In genomic region chr7:1065263-1066260, GRCh38 we compare ENCODE assay signal across 7 cellular contexts. TPM values are rescaled to one million over a fixed set of nuclear protein-coding genes. Genes with fewer than 3 reads are reported as not detected.
DNase-seq lines count a peak whose midpoint lies in the region; ATAC-seq, FAIRE-seq and TF ChIP-seq lines count a peak whose summit lies in the region.

No MANE protein-coding gene starts in this region.

- no peak overlapping the region for H4K5ac ChIP-seq in H1 (ENCODE audit: insufficient read length, low read depth, low read length)

- peaks cover 3 to 4% of the 10 kb centered on the region in 2 experiments; a peak in 3 of 4 replicates for H3K9me3 ChIP-seq in H1 (ENCODE audit: insufficient read depth in 2 of 2, low read depth in 1 of 2, low read length in 1 of 2)

- no peak overlapping the region for H2BK15ac ChIP-seq in H1 (ENCODE audit: low read length)

- DNase-seq in GM12892 (ENCODE audit: insufficient read length) (peak; percentile 99), NOMO-1 (lab: John Stamatoyannopoulos, UW; ENCODE audit: unreplicated experiment in 2 of 2) (peak; percentile 79 to 87), H1 (ENCODE audit: low read depth in 1 of 2, low spot score in 2 of 2) (peak; percentile 49 to 96), middle frontal gyrus (ENCODE audit: extremely low spot score, low spot score) (peak; percentile 65)
- peak; percentile 48 to 60 (median 59) for DNase-seq in activated CD8-positive, alpha-beta memory T cell treated with anti-CD3 and anti-CD28 coated beads for 48 hours (ENCODE audit: low read depth in 2 of 3, low spot score in 2 of 3)
- DNase-seq in stimulated activated CD8-positive, alpha-beta memory T cell treated with anti-CD3 and anti-CD28 coated beads, Interleukin-4, amount 100 ng/mL, for 1 hour (ENCODE audit: low read depth in 2 of 2, low spot score in 1 of 2), result peak; percentile 49 to 77

- peak in 2 of 3 experiments; percentile 78 to 96; a peak in 3 of 4 replicates for TF ChIP-seq CTCF in H1 (IDR thresholded peaks at IDR 0.05; ENCODE audit: control extremely low read depth in 1 of 3, insufficient read depth in 1 of 3, low read depth in 1 of 3, low read length in 3 of 3)

- CTCF ChIA-PET in H1 (lab: Charles Lee; ENCODE audit: partially characterized antibody), result interaction anchor here (0.6 to 6.4 kb wide), 42 partner anchors 9 to 156 kb away, joined by 3 to 143 read pairs (median 6); partner anchors contain the start of genes COX19, GPER1 and GPR146

- no peak overlapping the region for H3K4ac ChIP-seq in H1 (replicated peaks; ENCODE audit: insufficient read length, low read depth, low read length)

- no peak overlapping the region for H3K56ac ChIP-seq in H1 (replicated peaks; ENCODE audit: insufficient read length, low read depth, low read length)

- POLR2A ChIA-PET in H1 (lab: Charles Lee; ENCODE audit: partially characterized antibody), result interaction anchor here (0.5 to 1.5 kb wide), 8 partner anchors 11 to 431 kb away, joined by 3 to 6 read pairs (median 4); partner anchors contain the start of gene COX19

- H4K20me1 ChIP-seq in H1 (replicated peaks in 1 of 2; ENCODE audit: control insufficient read depth in 1 of 2, insufficient read depth in 2 of 2, low read length in 2 of 2), result peaks cover 14 to 16% of the 10 kb centered on the region in 2 experiments

- no peak overlapping the region for H2AFZ ChIP-seq in H1 (ENCODE audit: low read length)

- H3K14ac ChIP-seq in H1 (ENCODE audit: insufficient read length), result no peak overlapping the region

- ATAC-seq in HG03095 (IDR thresholded peaks at IDR 0.05; ENCODE audit: unreplicated experiment), result peak; percentile 52

- no peak overlapping the region for H3K23ac ChIP-seq in H1 (ENCODE audit: insufficient read length)

- H4K91ac ChIP-seq in H1 (replicated peaks; ENCODE audit: insufficient read length, low read length), result no peak overlapping the region

- H2BK5ac ChIP-seq in H1 (ENCODE audit: low read depth, low read length), result 0 out of 2 replicates have a peak overlapping the region, but pooled peaks have one; percentile 39

- no peak overlapping the region for H2BK120ac ChIP-seq in H1 (replicated peaks; ENCODE audit: low read depth, low read length)

- no peak overlapping the region for H2BK20ac ChIP-seq in H1 (ENCODE audit: low read length)

- no peak for TF ChIP-seq EP300 in H1 (IDR thresholded peaks at IDR 0.05; ENCODE audit: borderline replicate concordance in 1 of 2, low read depth in 2 of 2, low read length in 2 of 2)

- no peaks in the 10 kb centered on the region for H3K36me3 ChIP-seq in H1 (ENCODE audit: control insufficient read depth in 2 of 4, insufficient read depth in 4 of 4, low read length in 3 of 4)

- FAIRE-seq in GM12892 (lab: Jason Lieb, UNC) (peak; percentile 56), H1 (lab: Jason Lieb, UNC) (no peak)

- H3K27ac ChIP-seq in H1 (ENCODE audit: low read depth, low read length), result no peak overlapping the region

- H3K4me3 ChIP-seq in H1 (ENCODE audit: extremely low read depth in 1 of 4, insufficient read depth in 2 of 4, low read depth in 3 of 4, low read length in 4 of 4), result peak overlapping the region in 1 of 4 experiments; percentile 24; a peak in 1 of 8 replicates

- peak overlapping the region in 1 of 2 experiments; percentile 40; a peak in 3 of 4 replicates for H3K4me2 ChIP-seq in H1 (ENCODE audit: insufficient read depth in 1 of 2, low read depth in 2 of 2, low read length in 2 of 2)

- TF ChIP-seq POLR2A in GM12892 (IDR thresholded peaks at IDR 0.05; ENCODE audit: low read depth, low read length), result no peak
- no peak for TF ChIP-seq POLR2A in H1 (IDR thresholded peaks at IDR 0.05; ENCODE audit: control extremely low read depth in 1 of 2, low read depth in 2 of 2, low read length in 2 of 2)

- WGBS in H1 (ENCODE audit: extremely low coverage in 1 of 2, insufficient coverage in 1 of 2, insufficient read length in 1 of 2, insufficient replicate concordance in 2 of 2, low coverage in 1 of 2, low lambda C conversion rate in 2 of 2, missing lambda C conversion rate in 1 of 2), 2 experiments, result 48% methylated on average over 59 of the region's 61 CpGs; no CpG with 5 or more reads in 1 of the 2 experiments

- no peaks in the 10 kb centered on the region; a peak in 1 of 4 replicates for H3K79me2 ChIP-seq in H1 (ENCODE audit: control insufficient read depth in 1 of 2, insufficient read depth in 2 of 2, low read length in 2 of 2)

- peaks cover 3% of the 10 kb centered on the region for H3K23me2 ChIP-seq in H1 (ENCODE audit: low read depth, low read length)

- H2AK5ac ChIP-seq in H1 (ENCODE audit: low read depth, low read length), result no peak overlapping the region

- H4K8ac ChIP-seq in H1 (ENCODE audit: extremely low read depth, insufficient read depth, low read length), result peak overlapping the region; percentile 81

- H3K9ac ChIP-seq in H1 (replicated peaks in 1 of 4; ENCODE audit: extremely low read depth in 1 of 4, low read depth in 3 of 4, low read length in 3 of 4), result no peak overlapping the region; a peak in 1 of 7 replicates

- peak; percentile 88 to 95 for TF ChIP-seq RAD21 in H1 (IDR thresholded peaks at IDR 0.05 in 1 of 2, conservative IDR thresholded peaks at IDR 0.05 in 1 of 2; ENCODE audit: low read depth in 2 of 2, low read length in 2 of 2)

- H3K79me1 ChIP-seq in H1 (ENCODE audit: low read depth, low read length), result peaks cover 5% of the 10 kb centered on the region

- H3K18ac ChIP-seq in H1 (ENCODE audit: extremely low read depth, low read length), result peak overlapping the region; percentile 71

- peaks cover 0 to 14% (median 6%) of the 10 kb centered on the region in 4 experiments; a peak in 6 of 7 replicates for H3K4me1 ChIP-seq in H1 (replicated peaks in 1 of 4; ENCODE audit: control insufficient read depth in 3 of 4, insufficient read depth in 4 of 4, low read length in 3 of 4)

- no peak overlapping the region for H2BK12ac ChIP-seq in H1 (ENCODE audit: low read depth, low read length)

- H3K27me3 ChIP-seq in H1 (replicated peaks in 1 of 4; ENCODE audit: control insufficient read depth in 3 of 4, extremely low read depth in 1 of 4, insufficient read depth in 3 of 4, low read length in 3 of 4), result no peaks in the 10 kb centered on the region

TF ChIP-seq in H1, 55 proteins besides CTCF, POLR2A, EP300 and RAD21 (continues in another document):
- no peak for TF ChIP-seq KDM4A (IDR thresholded peaks at IDR 0.05; ENCODE audit: low read depth, low read length, severe bottlenecking)
- TF ChIP-seq CBX8 (IDR thresholded peaks at IDR 0.05; ENCODE audit: borderline replicate concordance, low read depth, low read length), result no peak
- no peak for TF ChIP-seq SP1 (IDR thresholded peaks at IDR 0.05; ENCODE audit: low read depth, low read length)
- TF ChIP-seq POU5F1 (IDR thresholded peaks at IDR 0.05; ENCODE audit: low read depth, low read length), result no peak
- no peak for TF ChIP-seq SP4 (IDR thresholded peaks at IDR 0.05; ENCODE audit: low read length)
- peak; percentile 37 for TF ChIP-seq NANOG (IDR thresholded peaks at IDR 0.05; ENCODE audit: insufficient read depth, low read depth, low read length, poor library complexity, severe bottlenecking)
- peak; percentile 56 for TF ChIP-seq TAF7 (optimal IDR thresholded peaks at IDR 0.05; ENCODE audit: borderline replicate concordance, low read depth, low read length)
- 0 out of 4 replicates have a peak, but pooled peaks of 1 of the 2 experiments have one; percentile 52 for TF ChIP-seq HDAC2 (IDR thresholded peaks at IDR 0.05; ENCODE audit: borderline replicate concordance in 1 of 2, low read depth in 2 of 2, low read length in 2 of 2)
- TF ChIP-seq TAF1 (IDR thresholded peaks at IDR 0.05; ENCODE audit: low read depth, low read length), result no peak
- no peak for TF ChIP-seq RBBP5 (IDR thresholded peaks at IDR 0.05; ENCODE audit: borderline replicate concordance, low read depth, low read length)
- TF ChIP-seq CREB1 (IDR thresholded peaks at IDR 0.05), result peak; percentile 31; the same call in 1 of the 2 replicates
- TF ChIP-seq SRF (IDR thresholded peaks at IDR 0.05; ENCODE audit: low read depth, low read length), result no peak
- TF ChIP-seq EGR1 (IDR thresholded peaks at IDR 0.05; ENCODE audit: borderline replicate concordance, low read depth, low read length), result 0 out of 2 replicates have a peak, but pooled peaks have one; percentile 24
- no peak for TF ChIP-seq RFX5 (IDR thresholded peaks at IDR 0.05; ENCODE audit: borderline replicate concordance, low read depth, low read length)
- no peak for TF ChIP-seq BACH1 (IDR thresholded peaks at IDR 0.05; ENCODE audit: low read length)
- TF ChIP-seq RXRA (IDR thresholded peaks at IDR 0.05; ENCODE audit: insufficient read depth, low read depth, low read length), result 0 out of 2 replicates have a peak, but pooled peaks have one; percentile 54
- no peak for TF ChIP-seq SIX5 (IDR thresholded peaks at IDR 0.05; ENCODE audit: low read depth, low read length)
- no peak for TF ChIP-seq JUN (IDR thresholded peaks at IDR 0.05; ENCODE audit: low read depth, low read length)
- no peak for TF ChIP-seq NRF1 (IDR thresholded peaks at IDR 0.05; ENCODE audit: low read depth, low read length)
- TF ChIP-seq GABPA (IDR thresholded peaks at IDR 0.05; ENCODE audit: borderline replicate concordance, insufficient read depth, low read length), result peak; percentile 86; the same call in 1 of the 2 replicates

RNA-seq across cellular contexts. Expression of gene GPR146, which starts 21.2 kb away (rescaled TPM):
- polyA plus RNA-seq in GM12892 (2012; ENCODE audit: missing spikeins), result 4.1 TPM
- 0.54 and 1.8 TPM in 2 replicates for total RNA-seq in H1 (2021; fragmentation: NEBNext Ultra II Directional; extraction: Animal tissue kit (Norgen Biotek cat#: 25700))
- polyA plus RNA-seq in H1 (2011; rRNA removed), result 2.7 and 3.9 TPM in 2 replicates
- polyA plus RNA-seq in H1 (2011; cell fraction: cytosol; rRNA removed), result 2.5 TPM
- 3.3 TPM for polyA plus RNA-seq in H1 (2011; cell fraction: nucleus; rRNA removed)
- polyA plus RNA-seq in H1 (2012, experiment 1 of 2), result 0.62 to 1.8 TPM (median 1.3 TPM) in 4 replicates
- polyA plus RNA-seq in H1 (2012, experiment 2 of 2), result 2.0 TPM
- polyA plus RNA-seq in H1 (2013, experiment 1 of 2), result 1.1 TPM
- polyA plus RNA-seq in H1 (2013, experiment 2 of 2), result 0.79 TPM
- 2.9 and 4.5 TPM in 2 replicates for polyA minus RNA-seq in H1 (2011; rRNA and poly(A)+ RNA removed)
- 0.81 TPM for polyA minus RNA-seq in H1 (2011; cell fraction: cytosol; rRNA and poly(A)+ RNA removed)
- 3.9 TPM for polyA minus RNA-seq in H1 (2011; cell fraction: nucleus; rRNA and poly(A)+ RNA removed)

RNA-seq across cellular contexts. Expression of gene GPER1, which starts 22.4 kb away (rescaled TPM):
- 7.1 TPM for polyA plus RNA-seq in GM12892 (2012; ENCODE audit: missing spikeins)
- 0.24 and 0.52 TPM in 2 replicates for total RNA-seq in H1 (2021; fragmentation: NEBNext Ultra II Directional; extraction: Animal tissue kit (Norgen Biotek cat#: 25700))
- 0.47 and 0.78 TPM in 2 replicates for polyA plus RNA-seq in H1 (2011; rRNA removed)
- 0.56 TPM for polyA plus RNA-seq in H1 (2011; cell fraction: cytosol; rRNA removed)
- 1.00 TPM for polyA plus RNA-seq in H1 (2011; cell fraction: nucleus; rRNA removed)
- polyA plus RNA-seq in H1 (2012, experiment 1 of 2), result 0.36 to 0.68 TPM (median 0.62 TPM) in 4 replicates
- polyA plus RNA-seq in H1 (2012, experiment 2 of 2), result 0.17 TPM
- 0.20 TPM for polyA plus RNA-seq in H1 (2013, experiment 1 of 2)
- 0.20 TPM for polyA plus RNA-seq in H1 (2013, experiment 2 of 2)
- 0.16 and 0.27 TPM in 2 replicates for polyA minus RNA-seq in H1 (2011; rRNA and poly(A)+ RNA removed)
- not detected for polyA minus RNA-seq in H1 (2011; cell fraction: cytosol; rRNA and poly(A)+ RNA removed)
- polyA minus RNA-seq in H1 (2011; cell fraction: nucleus; rRNA and poly(A)+ RNA removed), result 0.70 TPM
